29 cellular contexts compared by ENCODE assay signal in genomic region chr5:151180291-151180690, GRCh38. TPM values are rescaled to one million over a fixed set of nuclear protein-coding genes. Genes with fewer than 3 reads are reported as not detected.
DNase-seq lines count a peak whose midpoint lies in the region; ATAC-seq, FAIRE-seq and TF ChIP-seq lines count a peak whose summit lies in the region.
"Had no signal": no experiment of that assay in that cellular context is flagged by ENCODE, and none has a peak within 500 bp of the region (broad histone marks: within the 10 kb centered on the region; RNA-seq: fewer than 3 reads in every experiment).

No MANE protein-coding gene starts in this region.

- H3K4me3 ChIP-seq in CD4-positive, CD25-positive, alpha-beta regulatory T cell (ENCODE audit: low read depth, low read length) = no peak overlapping the region
- H3K4me3 ChIP-seq in GM12878 = no peak overlapping the region
- no peak overlapping the region for H3K4me3 ChIP-seq in sigmoid colon
- H3K4me3 ChIP-seq: ovary, smooth muscle cell had no signal

- ATAC-seq in CD4-positive, CD25-positive, alpha-beta regulatory T cell (ENCODE audit: low read depth in 2 of 2) = no peak
- peak; percentile 19; the same call in 1 of the 3 replicates for ATAC-seq in GM12878
- ATAC-seq: HCT116 had no signal

- no peak overlapping the region for H3K4me2 ChIP-seq in GM12878 (ENCODE audit: control insufficient read depth, insufficient read depth)
- H3K4me2 ChIP-seq: smooth muscle cell had no signal

- POLR2A ChIA-PET in GM12878 (lab: Charles Lee) (no interaction called here), GM10248 (lab: Yijun Ruan, JAX) (no interaction called here)

- no peak overlapping the region for H3K9ac ChIP-seq in GM12878 (ENCODE audit: control insufficient read depth, insufficient read depth, low read length)

- peak overlapping the region; percentile 23 for H3K27ac ChIP-seq in CD4-positive, CD25-positive, alpha-beta regulatory T cell (ENCODE audit: insufficient read depth, low read length, poor library complexity, severe bottlenecking)
- H3K27ac ChIP-seq in GM12878 (ENCODE audit: control insufficient read depth, insufficient read depth) (no peak overlapping the region), sigmoid colon (no peak overlapping the region)
- H3K27ac ChIP-seq: epithelial cell of prostate, ovary, WERI-Rb-1 had no signal

- H2AFZ ChIP-seq in GM12878 (ENCODE audit: control insufficient read depth, low read depth, low read length) = no peak overlapping the region

- TF ChIP-seq CTCF in GM12878 (IDR thresholded peaks at IDR 0.05 in 2 of 3, conservative IDR thresholded peaks at IDR 0.05 in 1 of 3; ENCODE audit: control insufficient read depth in 2 of 3, extremely low read depth in 1 of 3, insufficient read depth in 1 of 3, low read depth in 3 of 3, low read length in 3 of 3) = no peak
- TF ChIP-seq CTCF in sigmoid colon (IDR thresholded peaks at IDR 0.05) = no peak
- no peak for TF ChIP-seq CTCF in GM10248 (IDR thresholded peaks at IDR 0.05; ENCODE audit: control extremely low read depth, extremely low read depth, low read depth, missing control alignments)

- in situ Hi-C loops in GM12878 (cut with MboI) = no loop called here

- H3K36me3 Mint-ChIP-seq in CD4-positive, CD25-positive, alpha-beta regulatory T cell = peaks cover 49% of the 10 kb centered on the region

- no peaks in the 10 kb centered on the region for H3K27me3 ChIP-seq in CD4-positive, CD25-positive, alpha-beta regulatory T cell (ENCODE audit: control insufficient read depth, insufficient read depth, low read length)
- H3K27me3 ChIP-seq in GM12878 (replicated peaks in 1 of 2; ENCODE audit: control insufficient read depth in 2 of 2, insufficient read depth in 2 of 2, low read length in 1 of 2) = no peaks in the 10 kb centered on the region
- H3K27me3 ChIP-seq in sigmoid colon = no peaks in the 10 kb centered on the region
- H3K27me3 ChIP-seq: BE2C, ovary had no signal

- WGBS in GM12878 (ENCODE audit: insufficient coverage, insufficient replicate concordance, low lambda C conversion rate, missing lambda C conversion rate) = 75% methylated on average over 6 of the region's 6 CpGs
- 80 to 91% methylated on average over 6 of the region's 6 CpGs for WGBS in sigmoid colon, 2 donors

- no peaks in the 10 kb centered on the region for H3K27me3 Mint-ChIP-seq in CD4-positive, CD25-positive, alpha-beta regulatory T cell

- intact Hi-C loops in GM12878 (cut with micrococcal nuclease; ENCODE audit: unreplicated experiment) = no loop called here
- intact Hi-C loops in sigmoid colon (cut with DNase I) = no loop called here

- H3K9me3 ChIP-seq in CD4-positive, CD25-positive, alpha-beta regulatory T cell (ENCODE audit: control insufficient read depth in 2 of 2, low read length in 2 of 2) = no peaks in the 10 kb centered on the region
- no peaks in the 10 kb centered on the region for H3K9me3 ChIP-seq in GM12878 (replicated peaks; ENCODE audit: control insufficient read depth, insufficient read depth, low read length)
- H3K9me3 ChIP-seq in sigmoid colon = no peaks in the 10 kb centered on the region
- H3K9me3 ChIP-seq: BE2C, ovary had no signal

- no peak for TF ChIP-seq RAD21 in GM12878 (IDR thresholded peaks at IDR 0.05; ENCODE audit: insufficient read depth, low read depth, low read length)

- no peaks in the 10 kb centered on the region for H4K20me1 ChIP-seq in GM12878 (ENCODE audit: control insufficient read depth, insufficient read depth)

- SMC1A ChIA-PET in GM12878 (lab: Charles Lee; ENCODE audit: uncharacterized antibody, unreplicated experiment) = no interaction called here

- peak; percentile 34 for TF ChIP-seq POLR2A in GM19193 (IDR thresholded peaks at IDR 0.05; ENCODE audit: extremely low read depth, insufficient read depth, insufficient read length)
- peak; percentile 67 for TF ChIP-seq POLR2A in GM12878 (IDR thresholded peaks at IDR 0.05; ENCODE audit: low read depth, low read length)
- TF ChIP-seq POLR2A in sigmoid colon (IDR thresholded peaks at IDR 0.05) = no peak

- H3K9me3 Mint-ChIP-seq in CD4-positive, CD25-positive, alpha-beta regulatory T cell = no peaks in the 10 kb centered on the region
- H3K9me3 Mint-ChIP-seq: activated T-helper 1 cell treated with anti-CD3 and anti-CD28 coated beads, Interleukin-12 subunit alpha, Interleukin-12 subunit beta, Interleukin-2, Interleukin-4 antibody, amounts not matched to agents 30 ng/mL and 10 ng/mL and 1 ng/mL, durations not matched to agents 14 hours and 24 hours and 36 hours; nephron progenitor cell had no signal

- DNase-seq in CD4-positive, CD25-positive, alpha-beta regulatory T cell = no peak
- DNase-seq in GM12878 (ENCODE audit: low read depth, low spot score) (no peak), sigmoid colon (peak; percentile 55), NCI-H128 (lab: John Stamatoyannopoulos, UW; ENCODE audit: unreplicated experiment) (no peak), GM10248 (ENCODE audit: extremely low spot score) (no peak), SKM-1 treated with dmso at 0.1 percent for 144 hours (lab: John Stamatoyannopoulos, UW; ENCODE audit: unreplicated experiment) (no peak)
- no peak for DNase-seq in stimulated activated naive CD4-positive, alpha-beta T cell treated with Interleukin-2 at 50 U/mL for 16 hours (lab: John Stamatoyannopoulos, UW)
- DNase-seq: activated CD4-positive, alpha-beta T cell treated with anti-CD3 and anti-CD28 coated beads for 48 hours; activated naive CD4-positive, alpha-beta T cell treated with anti-CD3 and anti-CD28 coated beads, Interleukin-2, amount 50 U/mL, for 16 hours; BE2C; DMS53; effector CD8-positive, alpha-beta T cell; hippocampal formation; MV-4-11; NCI-H82; nephron progenitor cell; ovary; SIG-M5; stimulated activated CD4-positive, alpha-beta T cell treated with anti-CD3 and anti-CD28 coated beads, Interleukin-1b, Interleukin-23, amount 100 ng/mL, for 48 hours; SW 1271; T1000; trophoblast cell; WERI-Rb-1 had no signal

- TF ChIP-seq EP300 in GM12878 (IDR thresholded peaks at IDR 0.05; ENCODE audit: borderline replicate concordance in 1 of 2, control insufficient read depth in 1 of 2, low read depth in 2 of 2, low read length in 2 of 2) (no peak), sigmoid colon (IDR thresholded peaks at IDR 0.05) (no peak)

- H3K79me2 ChIP-seq in GM12878 (ENCODE audit: control insufficient read depth, insufficient read depth, low read length) = no peaks in the 10 kb centered on the region

- H3K4me3 Mint-ChIP-seq in CD4-positive, CD25-positive, alpha-beta regulatory T cell = no peak overlapping the region
- H3K4me3 Mint-ChIP-seq: activated T-helper 1 cell treated with anti-CD3 and anti-CD28 coated beads, Interleukin-12 subunit alpha, Interleukin-12 subunit beta, Interleukin-2, Interleukin-4 antibody, amounts not matched to agents 30 ng/mL and 10 ng/mL and 1 ng/mL, durations not matched to agents 14 hours and 24 hours and 36 hours; nephron progenitor cell had no signal

- H3K36me3 ChIP-seq in CD4-positive, CD25-positive, alpha-beta regulatory T cell (ENCODE audit: control insufficient read depth, insufficient read depth, low read length) = peaks cover 76% of the 10 kb centered on the region
- H3K36me3 ChIP-seq in GM12878 (ENCODE audit: control insufficient read depth in 2 of 2, insufficient read depth in 2 of 2, low read length in 1 of 2) = peaks cover 17 to 18% of the 10 kb centered on the region in 2 experiments
- H3K36me3 ChIP-seq in sigmoid colon = peaks cover 0 to 73% (median 38%) of the 10 kb centered on the region in 4 donors
- H3K36me3 ChIP-seq: BE2C, ovary, WERI-Rb-1 had no signal

- CTCF ChIA-PET in GM12878 (lab: Yijun Ruan, JAX) = interaction anchor here (1.7 to 5.1 kb wide), 2 partner anchors 15 to 54 kb away, joined by 7 to 29 read pairs; no protein-coding TSS in a partner anchor
- CTCF ChIA-PET in GM10248 (lab: Yijun Ruan, JAX) = interaction anchor here (0.7 to 4.1 kb wide), 3 partner anchors 9 to 136 kb away, joined by 4 to 23 read pairs (median 4); no protein-coding TSS in a partner anchor

- peak overlapping the region in 2 of 3 donors; percentile 67 to 85 for H3K27ac Mint-ChIP-seq in CD4-positive, CD25-positive, alpha-beta regulatory T cell
- H3K27ac Mint-ChIP-seq: activated T-helper 1 cell treated with anti-CD3 and anti-CD28 coated beads, Interleukin-12 subunit alpha, Interleukin-12 subunit beta, Interleukin-2, Interleukin-4 antibody, amounts not matched to agents 30 ng/mL and 10 ng/mL and 1 ng/mL, durations not matched to agents 14 hours and 24 hours and 36 hours; nephron progenitor cell had no signal

- no peaks in the 10 kb centered on the region for H3K4me1 ChIP-seq in CD4-positive, CD25-positive, alpha-beta regulatory T cell (ENCODE audit: control insufficient read depth, insufficient read depth, low read length, poor library complexity, severe bottlenecking)
- H3K4me1 ChIP-seq in GM12878 (ENCODE audit: control insufficient read depth, insufficient read depth, low read length) = no peaks in the 10 kb centered on the region
- H3K4me1 ChIP-seq in sigmoid colon = no peaks in the 10 kb centered on the region
- H3K4me1 ChIP-seq: BE2C had no signal

- H3K4me1 Mint-ChIP-seq in CD4-positive, CD25-positive, alpha-beta regulatory T cell = peaks cover 0 to 19% (median 10%) of the 10 kb centered on the region in 4 donors

- BruUV-seq in GM12878 (replicated peaks; lab: Mats Ljungman, UMichigan) = no TSS peak

- no peak for FAIRE-seq in GM12878 (lab: Jason Lieb, UNC)
- FAIRE-seq: colon had no signal

- RAD21 ChIA-PET in GM12878 (lab: Charles Lee; ENCODE audit: unreplicated experiment) = no interaction called here

RNA-seq across cellular contexts. Expression of gene ANXA6, which starts 22.7 kb away (rescaled TPM):
- 364 TPM for total RNA-seq in CD4-positive, CD25-positive, alpha-beta regulatory T cell
- 100 to 1,000 TPM; 171 to 329 (median 244) TPM for polyA plus RNA-seq in CD4-positive, CD25-positive, alpha-beta regulatory T cell
- total RNA-seq in GM12878 (2013; cell fraction: nucleolus; rRNA removed) = 295 and 301 TPM in 2 replicates
- total RNA-seq in GM12878 (2014; rRNA removed) (477 and 484 TPM in 2 replicates), GM12878 (2014; rRNA removed; fragmentation: Illumina TruSeq; extraction: Trizol) (549 and 550 TPM in 2 replicates), GM12878 (2021) (528 and 542 TPM in 2 replicates), sigmoid colon (100 to 1,000 TPM; 233 to 333 (median 259) TPM)
- polyA plus RNA-seq in GM12878 (2011; ENCODE audit: low read depth) = 195 TPM
- polyA plus RNA-seq in GM12878 (2011; rRNA removed) (460 and 571 TPM in 2 replicates), GM12878 (2014; fragmentation: Illumina TruSeq; extraction: Trizol) (506 and 510 TPM in 2 replicates), GM12878 (2014; fragmentation: Nextera tagmentation; extraction: Ambion mirVana) (10 to 100 TPM; 44.0 to 73.1 TPM), GM12878 (2014; rRNA removed) (453 and 470 TPM in 2 replicates), GM12878 (2016; fragmentation: Nextera tagmentation; extraction: Ambion mirVana) (100 to 1,000 TPM; 280 to 291 TPM), sigmoid colon (100 to 1,000 TPM in 1 of 3 donors, 10 to 100 TPM in 2; 22.9 to 121 (median 45.0) TPM)
- 618 and 630 TPM in 2 replicates for polyA plus RNA-seq in GM12878 (2011; cell fraction: cytosol; rRNA removed)
- polyA plus RNA-seq in GM12878 (2011; cell fraction: nucleus; rRNA removed) = 407 and 532 TPM in 2 replicates
- polyA plus RNA-seq in GM12878 (2012) = 297 and 330 TPM in 2 replicates
- polyA minus RNA-seq in GM12878 (2011; rRNA and poly(A)+ RNA removed) = 634 and 706 TPM in 2 replicates
- 242 and 263 TPM in 2 replicates for polyA minus RNA-seq in GM12878 (2011; cell fraction: cytosol; rRNA and poly(A)+ RNA removed)
- polyA minus RNA-seq in GM12878 (2011; cell fraction: nucleus; rRNA and poly(A)+ RNA removed) = 286 and 410 TPM in 2 replicates

RNA-seq across cellular contexts. Expression of gene CCDC69, which starts 43.6 kb away (rescaled TPM):
- 104 TPM for total RNA-seq in CD4-positive, CD25-positive, alpha-beta regulatory T cell
- 10 to 100 TPM; 78.2 to 97.0 (median 87.7) TPM for polyA plus RNA-seq in CD4-positive, CD25-positive, alpha-beta regulatory T cell
- 69.3 and 77.6 TPM in 2 replicates for total RNA-seq in GM12878 (2013; cell fraction: nucleolus; rRNA removed)
- 91.1 and 104 TPM in 2 replicates for total RNA-seq in GM12878 (2014; rRNA removed)
- total RNA-seq in GM12878 (2014; rRNA removed; fragmentation: Illumina TruSeq; extraction: Trizol) = 78.8 and 80.3 TPM in 2 replicates
- total RNA-seq in GM12878 (2021) = 77.3 and 80.8 TPM in 2 replicates
- polyA plus RNA-seq in GM12878 (2011; ENCODE audit: low read depth) = 37.5 TPM
- 36.7 and 42.3 TPM in 2 replicates for polyA plus RNA-seq in GM12878 (2011; rRNA removed)
- 56.7 and 66.0 TPM in 2 replicates for polyA plus RNA-seq in GM12878 (2011; cell fraction: cytosol; rRNA removed)
- polyA plus RNA-seq in GM12878 (2011; cell fraction: nucleus; rRNA removed) = 16.1 and 18.3 TPM in 2 replicates
- 46.8 and 47.5 TPM in 2 replicates for polyA plus RNA-seq in GM12878 (2012)
- 104 and 106 TPM in 2 replicates for polyA plus RNA-seq in GM12878 (2014; fragmentation: Illumina TruSeq; extraction: Trizol)
- 10 to 100 TPM; 13.5 to 21.4 TPM for polyA plus RNA-seq in GM12878 (2014; fragmentation: Nextera tagmentation; extraction: Ambion mirVana)
- polyA plus RNA-seq in GM12878 (2014; rRNA removed) = 89.6 and 102 TPM in 2 replicates
- 10 to 100 TPM; 55.7 to 59.8 TPM for polyA plus RNA-seq in GM12878 (2016; fragmentation: Nextera tagmentation; extraction: Ambion mirVana)
- 32.8 and 41.3 TPM in 2 replicates for polyA minus RNA-seq in GM12878 (2011; rRNA and poly(A)+ RNA removed)
- 11.4 and 17.0 TPM in 2 replicates for polyA minus RNA-seq in GM12878 (2011; cell fraction: cytosol; rRNA and poly(A)+ RNA removed)
- polyA minus RNA-seq in GM12878 (2011; cell fraction: nucleus; rRNA and poly(A)+ RNA removed) = 11.6 and 16.5 TPM in 2 replicates
- 100 to 1,000 TPM; 199 to 342 (median 258) TPM for total RNA-seq in sigmoid colon
- polyA plus RNA-seq in sigmoid colon = 10 to 100 TPM in 2 of 3 donors, 1 to 10 TPM in 1; 6.0 to 48.7 (median 43.2) TPM

Comparison
In these comparisons a context has a peak if more than half of its experiments do, and no peak if none do; other contexts are left out.
1. POLR2A ChIP-seq: peak in GM19193 (single experiment) and GM12878 (single experiment); none in sigmoid colon (0 of 2).